ENCODE assay signal across 1 cellular context in genomic region chr14:38554046-38554445, GRCh38.
TF ChIP-seq lines count a peak whose summit lies in the region.

No MANE protein-coding gene starts in this region.

TF ChIP-seq in GM23338, 12 proteins besides CTCF, POLR2A, EP300 and RAD21:
- TF ChIP-seq EZH2 (IDR thresholded peaks at IDR 0.05; ENCODE audit: low read depth, unreplicated experiment) (no peak), EZH2phosphoT487 (IDR thresholded peaks at IDR 0.05; ENCODE audit: unreplicated experiment) (no peak), NANOG (IDR thresholded peaks at IDR 0.05; ENCODE audit: borderline replicate concordance) (no peak), REST (IDR thresholded peaks at IDR 0.05; ENCODE audit: unreplicated experiment) (no peak), POLR2AphosphoS5 (IDR thresholded peaks at IDR 0.05; ENCODE audit: low read depth) (no peak), ZNF114 (CRISPR knock-in tag; IDR thresholded peaks at IDR 0.05) (no peak), ZNF462 (CRISPR knock-in tag; IDR thresholded peaks at IDR 0.05) (no peak), STAT1 (IDR thresholded peaks at IDR 0.05; ENCODE audit: unreplicated experiment) (no peak), ZNF331 (CRISPR knock-in tag; IDR thresholded peaks at IDR 0.05; ENCODE audit: low read depth) (no peak), ETS1 (IDR thresholded peaks at IDR 0.05) (no peak), CREB1 (CRISPR knock-in tag; IDR thresholded peaks at IDR 0.05; ENCODE audit: low read depth) (no peak), JUNB (IDR thresholded peaks at IDR 0.05; ENCODE audit: unreplicated experiment) (no peak)
